ENCODE assay signal across 1 cellular context in the genomic region with DNA sequence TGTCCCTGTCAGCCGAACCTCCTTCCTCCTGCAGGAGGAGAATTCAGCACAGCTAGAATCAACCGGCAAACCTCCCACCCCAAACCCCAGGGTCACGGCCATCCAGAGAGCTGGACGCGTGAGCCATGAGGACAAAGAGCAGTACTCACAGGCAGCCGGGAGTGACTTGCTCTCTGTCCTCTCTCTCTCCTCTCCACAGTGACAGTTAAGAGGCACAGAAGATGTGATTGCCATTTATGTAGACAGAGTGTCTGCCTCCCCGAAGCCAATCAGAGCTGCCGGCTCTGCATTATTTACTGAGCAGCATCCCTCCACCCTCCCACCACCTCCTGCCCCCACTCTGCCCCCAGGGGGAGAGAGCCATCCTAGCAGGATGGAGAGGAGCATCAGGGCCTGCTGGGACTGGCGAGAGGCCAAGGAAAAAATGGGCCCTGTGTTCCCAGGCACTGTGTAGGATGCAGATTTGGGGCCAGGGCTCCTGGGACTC.
TF ChIP-seq lines count a peak whose summit lies in the region.

No MANE protein-coding gene starts in this region.

TF ChIP-seq in HepG2, 621 proteins besides CTCF, POLR2A, EP300 and RAD21 (continued from another document and continues in another):
- TF ChIP-seq TGIF2 (CRISPR knock-in tag; IDR thresholded peaks at IDR 0.05) (peak; percentile 24; the same call in 1 of the 2 replicates), ZNF672 (CRISPR knock-in tag; IDR thresholded peaks at IDR 0.05) (no peak), ZNF496 (CRISPR knock-in tag; IDR thresholded peaks at IDR 0.05; ENCODE audit: insufficient replicate concordance) (no peak), JUND (CRISPR knock-in tag; IDR thresholded peaks at IDR 0.05) (no peak), HNRNPH1 (optimal IDR thresholded peaks at IDR 0.05; ENCODE audit: low read depth, low read length) (no peak), NAIF1 (CRISPR knock-in tag; IDR thresholded peaks at IDR 0.05; ENCODE audit: borderline replicate concordance) (no peak), ZNF7 (CRISPR knock-in tag; IDR thresholded peaks at IDR 0.05) (no peak), POLR2AphosphoS5 (IDR thresholded peaks at IDR 0.05; ENCODE audit: low read depth, low read length) (0 out of 2 replicates have a peak, but pooled peaks have one; percentile 42), ZNF574 (CRISPR knock-in tag; IDR thresholded peaks at IDR 0.05) (peak; percentile 44), LBX2 (CRISPR knock-in tag; IDR thresholded peaks at IDR 0.05; ENCODE audit: borderline replicate concordance) (no peak), ZFP36L1 (CRISPR knock-in tag; IDR thresholded peaks at IDR 0.05) (no peak), NFATC3 (CRISPR knock-in tag; IDR thresholded peaks at IDR 0.05) (no peak), CERS6 (CRISPR knock-in tag; IDR thresholded peaks at IDR 0.05) (no peak), NFE2 (CRISPR knock-in tag; IDR thresholded peaks at IDR 0.05) (no peak), RNF219 (CRISPR knock-in tag; IDR thresholded peaks at IDR 0.05) (no peak), HDAC1 (CRISPR knock-in tag; IDR thresholded peaks at IDR 0.05) (peak; percentile 87), NR2F2 (IDR thresholded peaks at IDR 0.05; ENCODE audit: borderline replicate concordance, low read depth) (peak; percentile 58; the same call in 1 of the 2 replicates), DNMT3B (CRISPR knock-in tag; conservative IDR thresholded peaks at IDR 0.05) (no peak), RFX5 (IDR thresholded peaks at IDR 0.05; ENCODE audit: low read depth, low read length) (no peak), ZNF33A (CRISPR knock-in tag; IDR thresholded peaks at IDR 0.05; ENCODE audit: borderline replicate concordance) (no peak), DBP (CRISPR knock-in tag; IDR thresholded peaks at IDR 0.05; ENCODE audit: not compliant biosample characterization) (no peak), MAFK (conservative IDR thresholded peaks at IDR 0.05 in 1 of 2, IDR thresholded peaks at IDR 0.05 in 1 of 2; ENCODE audit: low read length in 2 of 2) (no peak), U2AF2 (IDR thresholded peaks at IDR 0.05; ENCODE audit: low read depth, low read length) (no peak), ZBTB42 (CRISPR knock-in tag; IDR thresholded peaks at IDR 0.05) (no peak), ZNF749 (CRISPR knock-in tag; IDR thresholded peaks at IDR 0.05; ENCODE audit: borderline replicate concordance) (no peak), PBX3 (CRISPR knock-in tag; IDR thresholded peaks at IDR 0.05; ENCODE audit: borderline replicate concordance) (no peak), NR3C1 (CRISPR knock-in tag; IDR thresholded peaks at IDR 0.05) (no peak), NFIB (CRISPR knock-in tag; IDR thresholded peaks at IDR 0.05; ENCODE audit: borderline replicate concordance) (no peak), ZNF709 (CRISPR knock-in tag; IDR thresholded peaks at IDR 0.05) (no peak), NRL (CRISPR knock-in tag; IDR thresholded peaks at IDR 0.05; ENCODE audit: borderline replicate concordance) (no peak), HOXA3 (CRISPR knock-in tag; IDR thresholded peaks at IDR 0.05) (peak; percentile 58; the same call in 1 of the 2 replicates), ZNF12 (CRISPR knock-in tag; IDR thresholded peaks at IDR 0.05) (no peak), ZSCAN31 (CRISPR knock-in tag; IDR thresholded peaks at IDR 0.05; ENCODE audit: low read depth) (no peak), RBM39 (IDR thresholded peaks at IDR 0.05; ENCODE audit: low read depth, low read length, poor library complexity, severe bottlenecking) (no peak), ASH2L (IDR thresholded peaks at IDR 0.05; ENCODE audit: insufficient read length, low read depth, low read length) (no peak), LRRFIP1 (CRISPR knock-in tag; conservative IDR thresholded peaks at IDR 0.05) (no peak), HNF4G (IDR thresholded peaks at IDR 0.05; ENCODE audit: borderline replicate concordance, low read depth, low read length) (peak; percentile 74; the same call in 1 of the 2 replicates), HNF4G (CRISPR knock-in tag; IDR thresholded peaks at IDR 0.05; ENCODE audit: borderline replicate concordance, low read depth) (peak; percentile 90; the same call in 1 of the 2 replicates), ZNF281 (CRISPR knock-in tag; IDR thresholded peaks at IDR 0.05; ENCODE audit: borderline replicate concordance) (no peak)
- TF ChIP-seq, protein P1, sequence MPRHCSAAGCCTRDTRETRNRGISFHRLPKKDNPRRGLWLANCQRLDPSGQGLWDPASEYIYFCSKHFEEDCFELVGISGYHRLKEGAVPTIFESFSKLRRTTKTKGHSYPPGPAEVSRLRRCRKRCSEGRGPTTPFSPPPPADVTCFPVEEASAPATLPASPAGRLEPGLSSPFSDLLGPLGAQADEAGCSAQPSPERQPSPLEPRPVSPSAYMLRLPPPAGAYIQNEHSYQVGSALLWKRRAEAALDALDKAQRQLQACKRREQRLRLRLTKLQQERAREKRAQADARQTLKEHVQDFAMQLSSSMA (CRISPR knock-in tag; IDR thresholded peaks at IDR 0.05), result no peak
- TF ChIP-seq, protein P2, sequence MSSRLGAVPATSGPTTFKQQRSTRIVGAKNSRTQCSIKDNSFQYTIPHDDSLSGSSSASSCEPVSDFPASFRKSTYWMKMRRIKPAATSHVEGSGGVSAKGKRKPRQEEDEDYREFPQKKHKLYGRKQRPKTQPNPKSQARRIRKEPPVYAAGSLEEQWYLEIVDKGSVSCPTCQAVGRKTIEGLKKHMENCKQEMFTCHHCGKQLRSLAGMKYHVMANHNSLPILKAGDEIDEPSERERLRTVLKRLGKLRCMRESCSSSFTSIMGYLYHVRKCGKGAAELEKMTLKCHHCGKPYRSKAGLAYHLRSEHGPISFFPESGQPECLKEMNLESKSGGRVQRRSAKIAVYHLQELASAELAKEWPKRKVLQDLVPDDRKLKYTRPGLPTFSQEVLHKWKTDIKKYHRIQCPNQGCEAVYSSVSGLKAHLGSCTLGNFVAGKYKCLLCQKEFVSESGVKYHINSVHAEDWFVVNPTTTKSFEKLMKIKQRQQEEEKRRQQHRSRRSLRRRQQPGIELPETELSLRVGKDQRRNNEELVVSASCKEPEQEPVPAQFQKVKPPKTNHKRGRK (CRISPR knock-in tag; IDR thresholded peaks at IDR 0.05), result no peak
